24 cellular contexts compared by ENCODE assay signal in the genomic region with DNA sequence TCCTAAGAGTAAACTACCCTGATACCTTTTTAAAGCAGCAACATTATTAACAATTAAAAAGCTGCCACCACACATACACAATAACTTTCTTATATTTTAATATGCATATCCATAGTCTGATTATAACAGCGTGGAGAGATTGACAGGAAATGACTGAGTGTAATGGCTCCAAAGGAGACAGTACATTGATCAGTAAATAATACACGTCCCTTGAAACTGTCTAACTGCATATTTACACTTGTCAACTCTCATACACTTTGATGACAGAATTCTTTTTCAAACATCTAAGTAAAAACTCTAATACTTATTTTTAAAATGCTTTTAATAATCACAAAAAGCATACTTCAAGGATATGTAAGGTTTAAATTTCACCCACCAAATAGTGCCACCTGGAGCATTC.
"Had no signal": no experiment of that assay in that cellular context is flagged by ENCODE, and none has a peak within 500 bp of the region (broad histone marks: within the 10 kb centered on the region; RNA-seq: fewer than 3 reads in every experiment).

No MANE protein-coding gene starts in this region.

- H3K9me3 ChIP-seq: esophagus squamous epithelium, gastrocnemius medialis, left ventricle myocardium inferior, neutrophil, ovary, prostate gland, thyroid gland, upper lobe of right lung had no signal

- H3K27me3 ChIP-seq: esophagus squamous epithelium, gastrocnemius medialis, neutrophil, ovary, thyroid gland, upper lobe of right lung had no signal

- H3K27ac Mint-ChIP-seq: activated B cell treated with CpG ODN at 0.5 μM for 24 hours; activated CD8-positive, alpha-beta memory T cell treated with anti-CD3 and anti-CD28 coated beads, Interleukin-2, amount 10 ng/mL, durations not matched to agents 7 days and 5 days; activated T-helper 2 cell treated with anti-CD3 and anti-CD28 coated beads, Interferon-gamma antibody, Interleukin-2, Interleukin-4, amounts not matched to agents 10 μg/mL and 5 μg/mL and 100 μg/mL, durations not matched to agents 14 hours and 24 hours and 36 hours; endodermal cell; mesothelial cell of epicardium; natural killer cell treated with Interleukin-12 subunit alpha and Interleukin-12 subunit beta and Interleukin-15 and Interleukin-18, amount 100 ng/mL, for 72 hours; T-helper 1 cell treated with Interleukin-12 subunit alpha and Interleukin-12 subunit beta and Interleukin-4 antibody, amounts not matched to agents 30 μg/mL and 1 μg/mL, for 36 hours had no signal

- H3K4me3 ChIP-seq: esophagus squamous epithelium, gastrocnemius medialis, left ventricle myocardium inferior, ovary, prostate gland, thyroid gland, upper lobe of right lung had no signal

- H3K36me3 ChIP-seq: gastrocnemius medialis, left ventricle myocardium inferior, neutrophil, ovary, prostate gland, thyroid gland, upper lobe of right lung had no signal

- H3K4me3 Mint-ChIP-seq: activated B cell treated with CpG ODN at 0.5 μM for 24 hours; activated CD4-positive, alpha-beta memory T cell treated with anti-CD3 and anti-CD28 coated beads for 36 hours; activated CD8-positive, alpha-beta memory T cell treated with anti-CD3 and anti-CD28 coated beads, Interleukin-2, amount 10 ng/mL, durations not matched to agents 7 days and 5 days; central memory CD8-positive, alpha-beta T cell; endodermal cell; mesothelial cell of epicardium; natural killer cell treated with Interleukin-12 subunit alpha and Interleukin-12 subunit beta and Interleukin-15 and Interleukin-18, amount 100 ng/mL, for 72 hours; T-helper 1 cell treated with Interleukin-12 subunit alpha and Interleukin-12 subunit beta and Interleukin-4 antibody, amounts not matched to agents 30 μg/mL and 1 μg/mL, for 36 hours had no signal

- DNase-seq: activated B cell treated with CpG ODN at 0.5 μM for 24 hours; activated CD4-positive, alpha-beta memory T cell treated with anti-CD3 and anti-CD28 coated beads for 36 hours; activated CD4-positive, alpha-beta T cell treated with anti-CD3 and anti-CD28 coated beads for 4 hours; activated CD8-positive, alpha-beta memory T cell treated with anti-CD3 and anti-CD28 coated beads, Interleukin-2, amount 10 ng/mL, durations not matched to agents 7 days and 5 days; activated naive CD4-positive, alpha-beta T cell treated with Interleukin-2 at 50 U/mL for 16 hours; cortex of kidney; endodermal cell; esophagus squamous epithelium; gastrocnemius medialis; hippocampal formation; left ventricle myocardium inferior; ovary; stimulated activated CD4-positive, alpha-beta T cell treated with anti-CD3 and anti-CD28 coated beads, Interleukin-2, amount 100 ng/mL, for 48 hours; stimulated activated CD8-positive, alpha-beta memory T cell treated with anti-CD3 and anti-CD28 coated beads, Interleukin-4, amount 100 ng/mL, for 48 hours; substantia nigra; thyroid gland; upper lobe of right lung had no signal

- H3K27ac ChIP-seq: esophagus squamous epithelium, gastrocnemius medialis, left ventricle myocardium inferior, neutrophil, ovary, prostate gland, thyroid gland, upper lobe of right lung had no signal

- H3K4me1 ChIP-seq: gastrocnemius medialis, left ventricle myocardium inferior, prostate gland, thyroid gland, upper lobe of right lung had no signal

- H3K9me3 Mint-ChIP-seq: activated B cell treated with CpG ODN at 0.5 μM for 24 hours; activated CD4-positive, alpha-beta memory T cell treated with anti-CD3 and anti-CD28 coated beads for 36 hours; activated T-helper 2 cell treated with anti-CD3 and anti-CD28 coated beads, Interferon-gamma antibody, Interleukin-2, Interleukin-4, amounts not matched to agents 10 μg/mL and 5 μg/mL and 100 μg/mL, durations not matched to agents 14 hours and 24 hours and 36 hours; central memory CD8-positive, alpha-beta T cell; endodermal cell; mesothelial cell of epicardium; natural killer cell treated with Interleukin-12 subunit alpha and Interleukin-12 subunit beta and Interleukin-15 and Interleukin-18, amount 100 ng/mL, for 72 hours; T-helper 1 cell treated with Interleukin-12 subunit alpha and Interleukin-12 subunit beta and Interleukin-4 antibody, amounts not matched to agents 30 μg/mL and 1 μg/mL, for 36 hours had no signal

- H3K36me3 Mint-ChIP-seq: activated CD4-positive, alpha-beta memory T cell treated with anti-CD3 and anti-CD28 coated beads for 36 hours; activated CD8-positive, alpha-beta memory T cell treated with anti-CD3 and anti-CD28 coated beads, Interleukin-2, amount 10 ng/mL, durations not matched to agents 7 days and 5 days; natural killer cell treated with Interleukin-12 subunit alpha and Interleukin-12 subunit beta and Interleukin-15 and Interleukin-18, amount 100 ng/mL, for 72 hours had no signal

- H3K27me3 Mint-ChIP-seq: activated B cell treated with CpG ODN at 0.5 μM for 24 hours; activated CD4-positive, alpha-beta memory T cell treated with anti-CD3 and anti-CD28 coated beads for 36 hours; activated CD8-positive, alpha-beta memory T cell treated with anti-CD3 and anti-CD28 coated beads, Interleukin-2, amount 10 ng/mL, durations not matched to agents 7 days and 5 days; central memory CD8-positive, alpha-beta T cell; natural killer cell treated with Interleukin-12 subunit alpha and Interleukin-12 subunit beta and Interleukin-15 and Interleukin-18, amount 100 ng/mL, for 72 hours had no signal

- ATAC-seq: activated CD8-positive, alpha-beta memory T cell treated with anti-CD3 and anti-CD28 coated beads, Interleukin-2, amount 10 ng/mL, durations not matched to agents 7 days and 5 days; gastrocnemius medialis; natural killer cell treated with Interleukin-12 subunit alpha and Interleukin-12 subunit beta and Interleukin-15 and Interleukin-18, amount 100 ng/mL, for 72 hours; upper lobe of right lung had no signal
